In the genomic region with DNA sequence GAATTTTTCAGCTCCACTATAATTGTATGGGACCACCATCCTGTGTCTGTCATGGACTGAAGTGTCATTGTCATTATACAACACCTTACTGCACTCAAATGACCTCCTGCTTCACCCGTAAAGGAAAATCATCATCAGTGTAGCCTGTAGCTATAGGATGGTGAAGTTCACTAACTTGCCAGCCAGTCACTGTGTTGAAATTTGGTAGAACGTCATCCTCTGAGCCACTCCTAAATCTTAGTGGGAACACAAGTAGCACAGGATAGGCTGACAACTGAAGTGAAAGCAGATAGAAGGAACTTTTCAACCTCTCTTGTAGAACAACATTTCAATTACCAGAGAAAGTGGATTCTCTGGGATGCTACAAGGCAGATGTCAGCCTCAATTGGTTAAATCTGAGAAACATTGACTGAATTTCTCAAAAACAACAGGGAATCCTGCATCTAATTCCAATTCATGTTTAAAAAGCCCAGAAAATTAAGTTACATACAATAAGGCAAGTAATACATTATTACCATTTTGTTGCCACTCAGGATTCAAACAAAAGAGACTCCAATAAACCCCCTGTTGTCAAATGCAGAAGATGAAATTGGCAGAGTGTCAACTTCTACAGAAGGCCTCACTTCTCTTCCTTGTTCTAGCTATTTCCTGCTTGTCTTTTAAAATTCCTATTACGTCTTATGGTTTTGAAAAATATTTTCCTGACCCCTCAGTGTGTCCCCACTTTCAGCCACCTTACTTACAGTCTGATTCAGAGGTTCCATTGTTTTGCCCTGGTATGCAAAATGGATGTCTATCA, we compare ENCODE assay signal across 21 cellular contexts.
A peak's percentile ranks its signal among the peaks of the same experiment; 100 is the strongest.
DNase-seq lines count a peak whose midpoint lies in the region; ATAC-seq and TF ChIP-seq lines count a peak whose summit lies in the region.
"Had no signal": no experiment of that assay in that cellular context is flagged by ENCODE, and none has a peak within 500 bp of the region (broad histone marks: within the 10 kb centered on the region; RNA-seq: fewer than 3 reads in every experiment).

No MANE protein-coding gene starts in this region.

- peaks cover 40% of the 10 kb centered on the region for H3K4me1 Mint-ChIP-seq in Calu3 (ENCODE audit: low read depth, unreplicated experiment)
- H3K4me1 Mint-ChIP-seq: immature natural killer cell had no signal

- no peaks in the 10 kb centered on the region for H3K36me3 Mint-ChIP-seq in Calu3 (ENCODE audit: insufficient read depth, unreplicated experiment)
- H3K36me3 Mint-ChIP-seq: immature natural killer cell had no signal

- no peak overlapping the region for H3K4me2 ChIP-seq in mesenchymal stem cell (ENCODE audit: low read length, poor library complexity, severe bottlenecking)

- no peak overlapping the region for H3K4me3 Mint-ChIP-seq in Calu3 (ENCODE audit: low read depth, unreplicated experiment)
- H3K4me3 Mint-ChIP-seq: immature natural killer cell had no signal

- WGBS in mesenchymal stem cell = 86% methylated on average over 2 of the region's 3 CpGs
- WGBS in right cardiac atrium = 56% methylated on average over 3 of the region's 3 CpGs

- no peak overlapping the region for H2BK120ac ChIP-seq in mesenchymal stem cell (ENCODE audit: low read depth, low read length)

- H3K9me3 Mint-ChIP-seq in Calu3 (ENCODE audit: low read depth, unreplicated experiment) = no peaks in the 10 kb centered on the region
- H3K9me3 Mint-ChIP-seq: immature natural killer cell had no signal

- peak overlapping the region in 1 of 2 experiments; percentile 56 for H2BK12ac ChIP-seq in mesenchymal stem cell (ENCODE audit: low read length in 2 of 2)

- CTCF ChIA-PET in Calu3 (lab: Charles Lee) = no interaction called here

- no peak overlapping the region for H4K91ac ChIP-seq in mesenchymal stem cell (ENCODE audit: low read length)

- H3K18ac ChIP-seq in mesenchymal stem cell (ENCODE audit: low read depth in 1 of 2, low read length in 2 of 2) = no peak overlapping the region

- no peak overlapping the region for H2AFZ ChIP-seq in mesenchymal stem cell (ENCODE audit: low read depth, low read length)

- H3K4me1 ChIP-seq in mesenchymal stem cell (ENCODE audit: control insufficient read depth, insufficient read depth, low read depth, low read length) = peaks cover 4% of the 10 kb centered on the region
- H3K4me1 ChIP-seq in right cardiac atrium (ENCODE audit: control insufficient read depth, insufficient read depth, low read length) = no peaks in the 10 kb centered on the region
- H3K4me1 ChIP-seq: Caco-2, thyroid gland had no signal

- ATAC-seq in GM18517 (IDR thresholded peaks at IDR 0.05; ENCODE audit: unreplicated experiment) (no peak), right cardiac atrium (no peak), GM19395 (IDR thresholded peaks at IDR 0.05; ENCODE audit: unreplicated experiment) (no peak)

- no peaks in the 10 kb centered on the region for H3K27me3 ChIP-seq in mesenchymal stem cell (ENCODE audit: control insufficient read depth in 1 of 2, insufficient read depth in 1 of 2, low read length in 2 of 2)
- H3K27me3 ChIP-seq in right cardiac atrium (ENCODE audit: control insufficient read depth, insufficient read depth) = no peaks in the 10 kb centered on the region
- H3K27me3 ChIP-seq: adrenal gland, BE2C, heart right ventricle, right lobe of liver, thyroid gland had no signal

- no peaks in the 10 kb centered on the region for H3K36me3 ChIP-seq in mesenchymal stem cell (ENCODE audit: control insufficient read depth in 1 of 2, insufficient read depth in 2 of 2, low read depth in 1 of 2, low read length in 2 of 2)
- H3K36me3 ChIP-seq: adrenal gland, BE2C, heart right ventricle, right lobe of liver, thyroid gland, WERI-Rb-1 had no signal

- H4K8ac ChIP-seq in mesenchymal stem cell (ENCODE audit: low read length) = no peak overlapping the region

- no peak overlapping the region for H3K9ac ChIP-seq in mesenchymal stem cell (ENCODE audit: low read length)

- H3K4ac ChIP-seq in mesenchymal stem cell (ENCODE audit: low read depth in 1 of 2, low read length in 2 of 2) = no peak overlapping the region

- peak overlapping the region; percentile 80 for H3K27ac Mint-ChIP-seq in Calu3 (ENCODE audit: unreplicated experiment)
- H3K27ac Mint-ChIP-seq: immature natural killer cell had no signal

- H2BK15ac ChIP-seq in mesenchymal stem cell (ENCODE audit: low read depth, poor library complexity, severe bottlenecking) = no peak overlapping the region

- H3K23ac ChIP-seq in mesenchymal stem cell (ENCODE audit: low read length in 2 of 2) = no peak overlapping the region

- H3K9me3 ChIP-seq in mesenchymal stem cell (ENCODE audit: control insufficient read depth, low read length) = no peaks in the 10 kb centered on the region
- H3K9me3 ChIP-seq in right cardiac atrium (ENCODE audit: control insufficient read depth, low read length) = no peaks in the 10 kb centered on the region
- H3K9me3 ChIP-seq: adrenal gland, BE2C, Caco-2, heart right ventricle, right lobe of liver, thyroid gland had no signal

- no peak overlapping the region for H2AK5ac ChIP-seq in mesenchymal stem cell (ENCODE audit: low read length, severe bottlenecking)

- H3K27me3 Mint-ChIP-seq in Calu3 (ENCODE audit: unreplicated experiment) = no peaks in the 10 kb centered on the region

- intact Hi-C loops in Calu3 (cut with micrococcal nuclease; ENCODE audit: unreplicated experiment) = loop anchor here (5.0 to 10.0 kb wide), 5 partner anchors 84 to 813 kb away; no protein-coding TSS in a partner anchor
- intact Hi-C loops in right cardiac atrium (cut with DNase I) = no loop called here

- H3K79me1 ChIP-seq in mesenchymal stem cell (replicated peaks; ENCODE audit: low read length, poor library complexity, severe bottlenecking) = no peaks in the 10 kb centered on the region

- no peak overlapping the region for H3K14ac ChIP-seq in mesenchymal stem cell (ENCODE audit: low read length in 2 of 2)

- no peak for DNase-seq in Calu3
- peak; percentile 23 to 27 for DNase-seq in Kasumi-1 (lab: John Stamatoyannopoulos, UW)
- peak; percentile 11 for DNase-seq in cerebellar cortex (ENCODE audit: low spot score)
- DNase-seq in mesenchymal stem cell = peak; percentile 70
- DNase-seq in right cardiac atrium = no peak
- DNase-seq: activated gamma-delta T cell; adrenal gland; BE2C; Caco-2; effector memory CD4-positive, alpha-beta T cell; GDM1; heart right ventricle; immature natural killer cell; NCI-H82; right lobe of liver; stimulated activated naive CD4-positive, alpha-beta T cell; T-helper 2 cell; thyroid gland; WERI-Rb-1 had no signal

- H2BK5ac ChIP-seq in mesenchymal stem cell (ENCODE audit: low read depth, low read length, poor library complexity, severe bottlenecking) = no peak overlapping the region

- H3K4me3 ChIP-seq in mesenchymal stem cell (ENCODE audit: insufficient read depth in 1 of 2, low read depth in 1 of 2, low read length in 2 of 2) = no peak overlapping the region
- H3K4me3 ChIP-seq in right cardiac atrium (ENCODE audit: low read length) = no peak overlapping the region
- H3K4me3 ChIP-seq: adrenal gland, heart right ventricle, right lobe of liver, thyroid gland had no signal

- H3K27ac ChIP-seq in mesenchymal stem cell (ENCODE audit: low read length, poor library complexity, severe bottlenecking) (no peak overlapping the region), right cardiac atrium (ENCODE audit: low read length) (no peak overlapping the region)
- H3K27ac ChIP-seq: adrenal gland, heart right ventricle, thyroid gland, WERI-Rb-1 had no signal

- TF ChIP-seq CTCF in Calu3 (IDR thresholded peaks at IDR 0.05; ENCODE audit: unreplicated experiment) = no peak

- no TSS peak for BruUV-seq in Calu3 (replicated peaks; lab: Mats Ljungman, UMichigan)

Comparison
In these comparisons a context has a peak if more than half of its experiments do, and no peak if none do; other contexts are left out.
1. DNase-seq: peak in Kasumi-1 (2 of 2), cerebellar cortex (single experiment) and mesenchymal stem cell (single experiment); none in Calu3 (single experiment) and right cardiac atrium (0 of 3).